1 cellular context compared by ENCODE assay signal in genomic region chr19:31364956-31365355, GRCh38.
TF ChIP-seq lines count a peak whose summit lies in the region.

No MANE protein-coding gene starts in this region.

TF ChIP-seq in H1, 55 proteins besides CTCF, POLR2A, EP300 and RAD21:
- no peak for TF ChIP-seq NRF1 (IDR thresholded peaks at IDR 0.05; ENCODE audit: low read depth, low read length)
- TF ChIP-seq CBX8 (IDR thresholded peaks at IDR 0.05; ENCODE audit: borderline replicate concordance, low read depth, low read length) = no peak
- TF ChIP-seq SP1 (IDR thresholded peaks at IDR 0.05; ENCODE audit: low read depth, low read length) = no peak
- no peak for TF ChIP-seq ATF3 (IDR thresholded peaks at IDR 0.05; ENCODE audit: insufficient read depth, low read depth, low read length)
- no peak for TF ChIP-seq SP4 (IDR thresholded peaks at IDR 0.05; ENCODE audit: low read length)
- no peak for TF ChIP-seq TAF7 (optimal IDR thresholded peaks at IDR 0.05; ENCODE audit: borderline replicate concordance, low read depth, low read length)
- TF ChIP-seq PHF8 (conservative IDR thresholded peaks at IDR 0.05; ENCODE audit: low read depth, low read length) = no peak
- TF ChIP-seq FOSL1 (IDR thresholded peaks at IDR 0.05; ENCODE audit: insufficient read depth, low read depth, low read length) = no peak
- TF ChIP-seq SIX5 (IDR thresholded peaks at IDR 0.05; ENCODE audit: low read depth, low read length) = no peak
- TF ChIP-seq KDM4A (IDR thresholded peaks at IDR 0.05; ENCODE audit: low read depth, low read length, severe bottlenecking) = no peak
- TF ChIP-seq CTBP2 (IDR thresholded peaks at IDR 0.05; ENCODE audit: borderline replicate concordance, insufficient read depth, insufficient read length, low read length) = no peak
- TF ChIP-seq YY1 (IDR thresholded peaks at IDR 0.05; ENCODE audit: low read depth, low read length) = no peak
- no peak for TF ChIP-seq SIRT6 (IDR thresholded peaks at IDR 0.05; ENCODE audit: low read length)
- no peak for TF ChIP-seq MAX (IDR thresholded peaks at IDR 0.05)
- no peak for TF ChIP-seq JUN (IDR thresholded peaks at IDR 0.05; ENCODE audit: low read depth, low read length)
- no peak for TF ChIP-seq KDM1A (IDR thresholded peaks at IDR 0.05; ENCODE audit: borderline replicate concordance, low read length)
- TF ChIP-seq ZNF274 (IDR thresholded peaks at IDR 0.05; ENCODE audit: borderline replicate concordance, extremely low read depth, low read length) = no peak
- no peak for TF ChIP-seq POLR2AphosphoS5 (IDR thresholded peaks at IDR 0.05; ENCODE audit: low read depth, low read length)
